ENCODE assay signal across 1 cellular context in the genomic region with DNA sequence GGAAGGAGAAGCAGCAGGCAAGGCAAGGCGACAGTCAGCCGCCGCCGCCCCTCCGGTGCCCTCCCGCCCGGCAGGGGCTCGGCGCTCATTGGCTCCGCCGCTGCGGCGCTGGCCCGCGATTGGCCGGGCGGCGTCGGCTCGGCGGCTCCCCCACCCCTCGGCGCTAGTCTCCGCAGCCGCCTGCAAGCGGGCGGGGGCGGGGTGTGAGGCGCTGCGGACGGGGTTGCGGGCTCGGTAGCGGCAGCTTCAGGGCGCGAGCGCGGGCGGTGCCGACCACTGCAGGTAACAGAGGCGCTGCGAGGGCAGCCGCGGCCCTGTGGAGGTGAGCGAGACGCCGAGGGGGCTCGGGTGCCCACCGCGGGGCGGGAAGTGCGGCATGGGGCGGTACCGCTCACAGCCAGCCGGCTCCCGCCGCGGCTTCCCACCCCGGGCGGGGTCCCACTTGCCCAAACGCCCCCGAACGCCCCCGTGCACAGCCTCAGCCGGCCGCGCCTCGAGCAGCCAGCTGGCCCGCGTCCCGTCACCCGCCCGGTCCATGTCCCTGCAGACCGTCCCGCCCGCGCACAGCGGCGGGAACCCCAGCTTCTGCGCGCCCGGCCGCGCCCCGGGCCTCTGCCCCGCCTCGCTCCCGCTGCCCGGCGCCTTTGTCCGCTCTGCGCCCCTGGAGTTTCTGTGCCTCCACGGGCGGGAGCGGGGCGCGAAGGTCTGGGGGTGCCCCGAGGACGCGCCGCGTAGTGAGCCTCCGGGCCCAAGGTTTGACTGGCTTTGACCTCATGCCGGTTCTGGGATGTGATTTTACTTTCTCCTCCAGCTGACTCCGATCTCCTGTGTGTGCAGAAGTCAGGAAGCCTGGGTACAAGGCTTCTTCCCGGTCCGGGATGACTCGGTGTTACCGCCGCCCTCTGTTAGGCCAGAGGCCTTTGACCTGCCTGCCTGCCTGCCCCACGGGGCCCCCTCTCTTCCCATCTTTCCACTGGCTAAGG.
A peak's percentile ranks its signal among the peaks of the same experiment; 100 is the strongest.
TF ChIP-seq lines count a peak whose summit lies in the region.

A gene (plus strand): TSS at position 166 of the 983 bp plus-strand sequence. CDS start 4,480 bp downstream, outside the sequence.

TF ChIP-seq in K562, 482 proteins besides CTCF, POLR2A, EP300 and RAD21 (continued from another document):
- TF ChIP-seq, protein P1, sequence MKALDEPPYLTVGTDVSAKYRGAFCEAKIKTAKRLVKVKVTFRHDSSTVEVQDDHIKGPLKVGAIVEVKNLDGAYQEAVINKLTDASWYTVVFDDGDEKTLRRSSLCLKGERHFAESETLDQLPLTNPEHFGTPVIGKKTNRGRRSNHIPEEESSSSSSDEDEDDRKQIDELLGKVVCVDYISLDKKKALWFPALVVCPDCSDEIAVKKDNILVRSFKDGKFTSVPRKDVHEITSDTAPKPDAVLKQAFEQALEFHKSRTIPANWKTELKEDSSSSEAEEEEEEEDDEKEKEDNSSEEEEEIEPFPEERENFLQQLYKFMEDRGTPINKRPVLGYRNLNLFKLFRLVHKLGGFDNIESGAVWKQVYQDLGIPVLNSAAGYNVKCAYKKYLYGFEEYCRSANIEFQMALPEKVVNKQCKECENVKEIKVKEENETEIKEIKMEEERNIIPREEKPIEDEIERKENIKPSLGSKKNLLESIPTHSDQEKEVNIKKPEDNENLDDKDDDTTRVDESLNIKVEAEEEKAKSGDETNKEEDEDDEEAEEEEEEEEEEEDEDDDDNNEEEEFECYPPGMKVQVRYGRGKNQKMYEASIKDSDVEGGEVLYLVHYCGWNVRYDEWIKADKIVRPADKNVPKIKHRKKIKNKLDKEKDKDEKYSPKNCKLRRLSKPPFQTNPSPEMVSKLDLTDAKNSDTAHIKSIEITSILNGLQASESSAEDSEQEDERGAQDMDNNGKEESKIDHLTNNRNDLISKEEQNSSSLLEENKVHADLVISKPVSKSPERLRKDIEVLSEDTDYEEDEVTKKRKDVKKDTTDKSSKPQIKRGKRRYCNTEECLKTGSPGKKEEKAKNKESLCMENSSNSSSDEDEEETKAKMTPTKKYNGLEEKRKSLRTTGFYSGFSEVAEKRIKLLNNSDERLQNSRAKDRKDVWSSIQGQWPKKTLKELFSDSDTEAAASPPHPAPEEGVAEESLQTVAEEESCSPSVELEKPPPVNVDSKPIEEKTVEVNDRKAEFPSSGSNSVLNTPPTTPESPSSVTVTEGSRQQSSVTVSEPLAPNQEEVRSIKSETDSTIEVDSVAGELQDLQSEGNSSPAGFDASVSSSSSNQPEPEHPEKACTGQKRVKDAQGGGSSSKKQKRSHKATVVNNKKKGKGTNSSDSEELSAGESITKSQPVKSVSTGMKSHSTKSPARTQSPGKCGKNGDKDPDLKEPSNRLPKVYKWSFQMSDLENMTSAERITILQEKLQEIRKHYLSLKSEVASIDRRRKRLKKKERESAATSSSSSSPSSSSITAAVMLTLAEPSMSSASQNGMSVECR (CRISPR knock-in tag; IDR thresholded peaks at IDR 0.05): no peak
- TF ChIP-seq MAZ (CRISPR knock-in tag; conservative IDR thresholded peaks at IDR 0.05 in 1 of 2, IDR thresholded peaks at IDR 0.05 in 1 of 2) (peak; percentile 65 to 95), TBP (optimal IDR thresholded peaks at IDR 0.05; ENCODE audit: low read depth, low read length) (peak; percentile 49), EGR1 (conservative IDR thresholded peaks at IDR 0.05) (peak; percentile 78), PYGO2 (tag; IDR thresholded peaks at IDR 0.05) (no peak), ZNF445 (CRISPR knock-in tag; IDR thresholded peaks at IDR 0.05; ENCODE audit: low read depth) (no peak)
- TF ChIP-seq, protein P2, sequence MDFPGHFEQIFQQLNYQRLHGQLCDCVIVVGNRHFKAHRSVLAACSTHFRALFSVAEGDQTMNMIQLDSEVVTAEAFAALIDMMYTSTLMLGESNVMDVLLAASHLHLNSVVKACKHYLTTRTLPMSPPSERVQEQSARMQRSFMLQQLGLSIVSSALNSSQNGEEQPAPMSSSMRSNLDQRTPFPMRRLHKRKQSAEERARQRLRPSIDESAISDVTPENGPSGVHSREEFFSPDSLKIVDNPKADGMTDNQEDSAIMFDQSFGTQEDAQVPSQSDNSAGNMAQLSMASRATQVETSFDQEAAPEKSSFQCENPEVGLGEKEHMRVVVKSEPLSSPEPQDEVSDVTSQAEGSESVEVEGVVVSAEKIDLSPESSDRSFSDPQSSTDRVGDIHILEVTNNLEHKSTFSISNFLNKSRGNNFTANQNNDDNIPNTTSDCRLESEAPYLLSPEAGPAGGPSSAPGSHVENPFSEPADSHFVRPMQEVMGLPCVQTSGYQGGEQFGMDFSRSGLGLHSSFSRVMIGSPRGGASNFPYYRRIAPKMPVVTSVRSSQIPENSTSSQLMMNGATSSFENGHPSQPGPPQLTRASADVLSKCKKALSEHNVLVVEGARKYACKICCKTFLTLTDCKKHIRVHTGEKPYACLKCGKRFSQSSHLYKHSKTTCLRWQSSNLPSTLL (IDR thresholded peaks at IDR 0.05): peak; percentile 97
TF ChIP-seq in K562: peak in this region for 70.
